In genomic region chr20:50224553-50225255, GRCh38 we compare ENCODE assay signal across 1 cellular context.
TF ChIP-seq lines count a peak whose summit lies in the region.

No MANE protein-coding gene starts in this region.

TF ChIP-seq in K562, 482 proteins besides CTCF, POLR2A, EP300 and RAD21 (continued from another document):
- no peak for TF ChIP-seq E2F4 (CRISPR knock-in tag; IDR thresholded peaks at IDR 0.05; ENCODE audit: low read depth)
- TF ChIP-seq NFE2L1 (tag; IDR thresholded peaks at IDR 0.05; ENCODE audit: borderline replicate concordance, low read depth) = no peak
- no peak for TF ChIP-seq JUNB (CRISPR knock-in tag; conservative IDR thresholded peaks at IDR 0.05)
- no peak for TF ChIP-seq HMGN3 (IDR thresholded peaks at IDR 0.05; ENCODE audit: borderline replicate concordance, extremely low read depth, insufficient read length, low read depth, low read length)
- TF ChIP-seq SNIP1 (IDR thresholded peaks at IDR 0.05; ENCODE audit: low read depth) = no peak
